Comparison of ENCODE assay signal across 30 cellular contexts in genomic region chr17:30838187-30838807, GRCh38.
"Had no signal": no experiment of that assay in that cellular context is flagged by ENCODE, and none has a peak within 500 bp of the region (broad histone marks: within the 10 kb centered on the region; RNA-seq: fewer than 3 reads in every experiment).

No MANE protein-coding gene starts in this region.

- H3K9me3 ChIP-seq: adrenal gland, body of pancreas, esophagus squamous epithelium, gastroesophageal sphincter had no signal

- H3K36me3 ChIP-seq: adrenal gland had no signal

- H3K27me3 ChIP-seq: adrenal gland, body of pancreas, esophagus squamous epithelium, gastroesophageal sphincter had no signal

- FAIRE-seq: colon, endometrium, endothelial cell of umbilical vein had no signal

- H3K4me1 ChIP-seq: adrenal gland, gastroesophageal sphincter had no signal

- H3K4me3 ChIP-seq: adrenal gland, body of pancreas, esophagus squamous epithelium, gastroesophageal sphincter had no signal

- H3K27ac ChIP-seq: adrenal gland, body of pancreas, epithelial cell of prostate, esophagus squamous epithelium, gastroesophageal sphincter had no signal

- ATAC-seq: activated naive CD8-positive, alpha-beta T cell treated with anti-CD3 and anti-CD28 coated beads, Interleukin-2, amount 50 U/mL, for 24 hours; activated T-helper 17 cell treated with anti-CD3 and anti-CD28 coated beads, Interleukin-2, amount 50 U/mL, for 72 hours; body of pancreas; gastroesophageal sphincter; WTC11 had no signal

- DNase-seq: activated CD4-positive, alpha-beta memory T cell treated with anti-CD3 and anti-CD28 coated beads, Interleukin-2, amount 10 ng/mL, durations not matched to agents 7 days and 5 days; activated CD4-positive, alpha-beta T cell treated with anti-CD3 and anti-CD28 coated beads for 1 hour; activated CD4-positive, alpha-beta T cell treated with anti-CD3 and anti-CD28 coated beads for 4 hours; activated CD4-positive, alpha-beta T cell treated with anti-CD3 and anti-CD28 coated beads, Interleukin-2, amount 10 ng/mL, durations not matched to agents 7 days and 5 days; activated CD4-positive, alpha-beta T cell treated with anti-CD3 and anti-CD28 coated beads, Interleukin-2, amount 50 U/mL, for 4 hours; activated CD8-positive, alpha-beta memory T cell treated with anti-CD3 and anti-CD28 coated beads, Interleukin-2, amount 50 U/mL, for 48 hours; activated effector memory CD4-positive, alpha-beta T cell treated with Interleukin-2 at 50 U/mL for 16 hours; activated naive CD4-positive, alpha-beta T cell treated with anti-CD3 and anti-CD28 coated beads for 36 hours; activated naive CD8-positive, alpha-beta T cell treated with anti-CD3 and anti-CD28 coated beads for 36 hours; activated naive CD8-positive, alpha-beta T cell treated with anti-CD3 and anti-CD28 coated beads, Interleukin-2, amount 50 U/mL, for 24 hours; activated T-cell treated with anti-CD3 and anti-CD28 coated beads for 4 hours; activated T-cell treated with anti-CD3 and anti-CD28 coated beads, Interleukin-2, amount 50 U/mL, for 24 hours; adrenal gland; amygdala; aorta; body of pancreas; caudate nucleus; cortex of kidney; effector CD8-positive, alpha-beta T cell; esophagus squamous epithelium; foreskin melanocyte; head of caudate nucleus; T-helper 2 cell had no signal
